Comparison of ENCODE assay signal across 8 cellular contexts in the genomic region with DNA sequence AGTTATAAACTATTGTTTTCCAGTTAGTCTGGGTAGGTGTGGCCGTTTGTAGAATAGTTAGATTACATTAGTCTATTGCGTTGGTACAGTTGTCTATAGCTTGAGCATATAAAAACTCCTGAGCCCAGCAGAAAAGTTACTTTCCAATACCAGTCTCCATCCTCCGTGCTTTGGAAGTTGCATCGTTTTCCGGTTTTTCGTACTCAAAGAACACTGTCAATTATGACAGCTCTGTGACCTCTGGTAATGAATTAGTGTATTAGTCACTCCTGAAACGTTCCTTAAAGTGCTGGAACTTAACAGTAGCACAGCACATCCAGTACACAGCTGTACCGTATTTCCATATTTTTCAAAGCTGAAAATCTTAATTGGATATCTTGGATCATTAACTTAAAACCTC. TPM values are rescaled to one million over a fixed set of nuclear protein-coding genes. Genes with fewer than 3 reads are reported as not detected.
DNase-seq lines count a peak whose midpoint lies in the region; ATAC-seq and TF ChIP-seq lines count a peak whose summit lies in the region.

No MANE protein-coding gene starts in this region.

- no peak overlapping the region for H3K27ac ChIP-seq in foreskin keratinocyte

- TF ChIP-seq CTCF in foreskin keratinocyte (conservative IDR thresholded peaks at IDR 0.05) (no peak), progenitor cell of endocrine pancreas (IDR thresholded peaks at IDR 0.05; ENCODE audit: unreplicated experiment) (no peak)

- H3K4me3 Mint-ChIP-seq in T-cell (peak overlapping the region; percentile 82 to 93 (median 85)), progenitor cell of endocrine pancreas (ENCODE audit: low read depth) (peak overlapping the region; percentile 88)

- CTCF ChIA-PET in T-cell (lab: Charles Lee), result interaction anchor here (0.8 to 1.6 kb wide), 7 partner anchors 35 to 158 kb away, joined by 3 to 11 read pairs (median 5); no protein-coding TSS in a partner anchor

- H3K9me3 Mint-ChIP-seq in T-cell (no peaks in the 10 kb centered on the region), progenitor cell of endocrine pancreas (ENCODE audit: low read depth) (no peaks in the 10 kb centered on the region)

- H3K4me1 Mint-ChIP-seq in T-cell (peaks cover 18 to 30% (median 28%) of the 10 kb centered on the region in 3 donors), progenitor cell of endocrine pancreas (ENCODE audit: low read depth) (peaks cover 13% of the 10 kb centered on the region)

- peaks cover 5% of the 10 kb centered on the region for H3K4me1 ChIP-seq in foreskin keratinocyte

- H3K27me3 ChIP-seq in foreskin keratinocyte, result peaks cover 4% of the 10 kb centered on the region

- H3K27me3 Mint-ChIP-seq in T-cell, result no peaks in the 10 kb centered on the region
- H3K27me3 Mint-ChIP-seq in progenitor cell of endocrine pancreas, result no peaks in the 10 kb centered on the region

- H3K36me3 Mint-ChIP-seq in T-cell, result peaks cover 12% of the 10 kb centered on the region
- peaks cover 4% of the 10 kb centered on the region for H3K36me3 Mint-ChIP-seq in progenitor cell of endocrine pancreas (ENCODE audit: insufficient read depth)

- POLR2A ChIA-PET in T-cell (lab: Charles Lee), result no interaction called here

- H3K27ac Mint-ChIP-seq in T-cell, result peak overlapping the region; percentile 87 to 90
- H3K27ac Mint-ChIP-seq in progenitor cell of endocrine pancreas, result peak overlapping the region; percentile 97

- DNase-seq in DMS79 treated with DMSO at 0.1 percent for 48 hours (lab: John Stamatoyannopoulos, UW) (peak; percentile 57), DMS79 (lab: John Stamatoyannopoulos, UW) (no peak), T-cell (no peak), foreskin keratinocyte (peak; percentile 32 to 55), progenitor cell of endocrine pancreas (ENCODE audit: low spot score, unreplicated experiment) (no peak), NCI-H1930 (lab: John Stamatoyannopoulos, UW) (no peak)

- ATAC-seq in T-cell (replicated peaks in 1 of 4) (no peak), foreskin keratinocyte (peak; percentile 41), HG03439 (IDR thresholded peaks at IDR 0.05; ENCODE audit: unreplicated experiment) (no peak), GM18502 (IDR thresholded peaks at IDR 0.05; ENCODE audit: poor library complexity, unreplicated experiment) (no peak)

RNA-seq across cellular contexts. Expression of gene MSANTD2, which starts 0.8 kb away (rescaled TPM):
- total RNA-seq in T-cell (10 to 100 TPM; 10.1 to 25.2 (median 19.9) TPM), foreskin keratinocyte (5.4 and 6.1 TPM in 2 replicates), progenitor cell of endocrine pancreas (33.9 and 41.6 TPM in 2 replicates)
- 3.0 and 4.0 TPM in 2 replicates for polyA plus RNA-seq in foreskin keratinocyte

RNA-seq across cellular contexts. Expression of gene ESAM, which starts 38.9 kb away (rescaled TPM):
- total RNA-seq in T-cell, result 1 to 10 TPM; 1.2 to 3.5 (median 2.5) TPM
- not detected in 2 replicates for total RNA-seq in foreskin keratinocyte
- polyA plus RNA-seq in foreskin keratinocyte, result not detected in 2 replicates
- total RNA-seq in progenitor cell of endocrine pancreas, result 1.4 and 1.6 TPM in 2 replicates

RNA-seq across cellular contexts. Expression of gene VSIG2, which starts 49.0 kb away (rescaled TPM):
- total RNA-seq in T-cell (1 to 10 TPM in 2 of 5 donors, under 1 TPM in 3; 0.66 to 1.6 (median 0.98) TPM), foreskin keratinocyte (not detected in 2 replicates), progenitor cell of endocrine pancreas (1.8 and 2.6 TPM in 2 replicates)
- not detected in 2 replicates for polyA plus RNA-seq in foreskin keratinocyte

Comparison
In these comparisons a context has a peak if more than half of its experiments do, and no peak if none do; other contexts are left out.
1. DNase-seq: peak in DMS79 treated with DMSO at 0.1 percent for 48 hours (single experiment) and foreskin keratinocyte (2 of 2); none in DMS79 (single experiment), T-cell (0 of 34), progenitor cell of endocrine pancreas (single experiment) and NCI-H1930 (0 of 2).